31 cellular contexts compared by ENCODE assay signal in the genomic region with DNA sequence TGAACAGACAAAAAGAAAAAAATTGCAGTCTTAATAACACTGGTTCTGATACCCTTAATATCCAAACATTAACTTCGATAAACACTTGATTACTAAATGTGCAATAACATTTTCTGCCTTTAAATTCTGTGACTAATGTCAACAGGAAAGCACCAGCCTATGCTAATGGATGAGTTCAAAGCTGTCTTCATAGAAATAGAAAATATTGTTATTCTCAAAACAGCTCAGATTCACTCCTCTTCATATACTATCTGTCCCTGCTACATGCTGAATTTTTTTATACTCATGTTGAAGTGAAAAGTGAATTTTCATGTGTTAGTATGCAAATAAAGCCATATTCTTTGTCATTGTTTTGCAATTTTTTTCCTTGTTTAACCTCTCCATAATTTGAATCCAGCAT. TPM values are rescaled to one million over a fixed set of nuclear protein-coding genes. Genes with fewer than 3 reads are reported as not detected.
DNase-seq lines count a peak whose midpoint lies in the region; ATAC-seq lines count a peak whose summit lies in the region.
"Had no signal": no experiment of that assay in that cellular context is flagged by ENCODE, and none has a peak within 500 bp of the region (broad histone marks: within the 10 kb centered on the region; RNA-seq: fewer than 3 reads in every experiment).

No MANE protein-coding gene starts in this region.

- H3K36me3 Mint-ChIP-seq in activated naive CD4-positive, alpha-beta T cell treated with anti-CD3 and anti-CD28 coated beads, Interleukin-2, amount 50 U/mL, for 24 hours = peaks cover 19% of the 10 kb centered on the region
- H3K36me3 Mint-ChIP-seq in activated T-helper 17 cell treated with anti-CD3 and anti-CD28 coated beads, Interleukin-2, amount 50 U/mL, for 72 hours (ENCODE audit: low read depth) = peaks cover 16% of the 10 kb centered on the region

- peaks cover 51% of the 10 kb centered on the region for H3K4me1 Mint-ChIP-seq in activated naive CD4-positive, alpha-beta T cell treated with anti-CD3 and anti-CD28 coated beads, Interleukin-2, amount 50 U/mL, for 24 hours
- H3K4me1 Mint-ChIP-seq in activated T-helper 17 cell treated with anti-CD3 and anti-CD28 coated beads, Interleukin-2, amount 50 U/mL, for 72 hours = peaks cover 26% of the 10 kb centered on the region
- H3K4me1 Mint-ChIP-seq: CD14-positive monocyte had no signal

- peaks cover 4% of the 10 kb centered on the region for H3K9me3 Mint-ChIP-seq in activated naive CD4-positive, alpha-beta T cell treated with anti-CD3 and anti-CD28 coated beads, Interleukin-2, amount 50 U/mL, for 24 hours
- peaks cover 5% of the 10 kb centered on the region for H3K9me3 Mint-ChIP-seq in activated T-helper 17 cell treated with anti-CD3 and anti-CD28 coated beads, Interleukin-2, amount 50 U/mL, for 72 hours

- no peak overlapping the region for H3K4me3 Mint-ChIP-seq in activated naive CD4-positive, alpha-beta T cell treated with anti-CD3 and anti-CD28 coated beads, Interleukin-2, amount 50 U/mL, for 24 hours
- no peak overlapping the region for H3K4me3 Mint-ChIP-seq in activated T-helper 17 cell treated with anti-CD3 and anti-CD28 coated beads, Interleukin-2, amount 50 U/mL, for 72 hours
- H3K4me3 Mint-ChIP-seq: B cell; CD14-positive monocyte; CD4-positive, alpha-beta memory T cell; CD4-positive, alpha-beta T cell; CD4-positive, CD25-positive, alpha-beta regulatory T cell; CD8-positive, alpha-beta memory T cell; CD8-positive, alpha-beta T cell had no signal

- no peaks in the 10 kb centered on the region for H3K27me3 Mint-ChIP-seq in activated naive CD4-positive, alpha-beta T cell treated with anti-CD3 and anti-CD28 coated beads, Interleukin-2, amount 50 U/mL, for 24 hours
- H3K27me3 Mint-ChIP-seq in activated T-helper 17 cell treated with anti-CD3 and anti-CD28 coated beads, Interleukin-2, amount 50 U/mL, for 72 hours = no peaks in the 10 kb centered on the region
- H3K27me3 Mint-ChIP-seq: B cell; CD4-positive, alpha-beta memory T cell; CD4-positive, alpha-beta T cell; CD4-positive, CD25-positive, alpha-beta regulatory T cell; CD8-positive, alpha-beta memory T cell had no signal

- peak overlapping the region; percentile 70 for H3K27ac Mint-ChIP-seq in activated naive CD4-positive, alpha-beta T cell treated with anti-CD3 and anti-CD28 coated beads, Interleukin-2, amount 50 U/mL, for 24 hours
- H3K27ac Mint-ChIP-seq in activated T-helper 17 cell treated with anti-CD3 and anti-CD28 coated beads, Interleukin-2, amount 50 U/mL, for 72 hours = no peak overlapping the region
- H3K27ac Mint-ChIP-seq: B cell; CD14-positive monocyte; CD4-positive, alpha-beta memory T cell; CD4-positive, alpha-beta T cell; CD4-positive, CD25-positive, alpha-beta regulatory T cell; CD8-positive, alpha-beta memory T cell; CD8-positive, alpha-beta T cell had no signal

- peak; percentile 58 to 79 for ATAC-seq in activated CD4-positive, CD25-positive, alpha-beta regulatory T cell treated with anti-CD3 and anti-CD28 coated beads, Interleukin-2, amount 50 U/mL, for 24 hours
- peak; percentile 60 for ATAC-seq in activated T-helper 17 cell treated with anti-CD3 and anti-CD28 coated beads, Interleukin-2, amount 50 U/mL, for 72 hours (replicated peaks)
- ATAC-seq: A549; CD8-positive, alpha-beta T cell had no signal

- DNase-seq in activated CD4-positive, CD25-positive, alpha-beta regulatory T cell (lab: John Stamatoyannopoulos, UW) = no peak
- no peak for DNase-seq in activated naive CD4-positive, alpha-beta T cell treated with Interleukin-2 at 50 U/mL for 16 hours
- no peak for DNase-seq in activated gamma-delta T cell treated with Interleukin-2 at 50 U/mL for 16 hours
- DNase-seq: 8988T; ACHN; AML-193; BE2C; C1 segment of cervical spinal cord; Caco-2; Calu3; CD4-positive, alpha-beta memory T cell; CD4-positive, alpha-beta T cell; CD4-positive, CD25-positive, alpha-beta regulatory T cell; CD8-positive, alpha-beta memory T cell; CD8-positive, alpha-beta T cell; COR-L47; DMS 273 treated with DMSO at 0.1 percent for 48 hours; DMS153; DMS53; DMS79; DMS79 treated with DMSO at 0.1 percent for 48 hours; DND-41; EL had no signal

RNA-seq across cellular contexts. Expression of a gene that starts 13.9 kb away (rescaled TPM):
- total RNA-seq in activated T-helper 17 cell treated with anti-CD3 and anti-CD28 coated beads, Interleukin-2, amount 50 U/mL, for 72 hours = 1 to 10 TPM; 1.9 TPM
- total RNA-seq: A172, Caco-2 had no signal

RNA-seq across cellular contexts. Expression of a gene that starts 16.2 kb away (rescaled TPM):
- total RNA-seq in activated T-helper 17 cell treated with anti-CD3 and anti-CD28 coated beads, Interleukin-2, amount 50 U/mL, for 72 hours = 1 to 10 TPM; 1.8 to 3.1 TPM
- total RNA-seq: Daoy had no signal

RNA-seq across cellular contexts. Expression of a gene that starts 47.0 kb away (rescaled TPM):
- total RNA-seq in activated T-helper 17 cell treated with anti-CD3 and anti-CD28 coated beads, Interleukin-2, amount 50 U/mL, for 72 hours = 1 to 10 TPM; 2.1 to 8.0 TPM

RNA-seq across cellular contexts. Expression of a gene that starts 55.8 kb away (rescaled TPM):
- total RNA-seq in activated T-helper 17 cell treated with anti-CD3 and anti-CD28 coated beads, Interleukin-2, amount 50 U/mL, for 72 hours = 1 to 10 TPM; 3.9 to 6.5 TPM
- total RNA-seq: Daoy had no signal

RNA-seq across cellular contexts. Expression of a gene that starts 56.2 kb away (rescaled TPM):
- total RNA-seq in activated T-helper 17 cell treated with anti-CD3 and anti-CD28 coated beads, Interleukin-2, amount 50 U/mL, for 72 hours = 1 to 10 TPM; 4.0 to 6.0 TPM
